Comparison of ENCODE assay signal across 8 cellular contexts in the genomic region with DNA sequence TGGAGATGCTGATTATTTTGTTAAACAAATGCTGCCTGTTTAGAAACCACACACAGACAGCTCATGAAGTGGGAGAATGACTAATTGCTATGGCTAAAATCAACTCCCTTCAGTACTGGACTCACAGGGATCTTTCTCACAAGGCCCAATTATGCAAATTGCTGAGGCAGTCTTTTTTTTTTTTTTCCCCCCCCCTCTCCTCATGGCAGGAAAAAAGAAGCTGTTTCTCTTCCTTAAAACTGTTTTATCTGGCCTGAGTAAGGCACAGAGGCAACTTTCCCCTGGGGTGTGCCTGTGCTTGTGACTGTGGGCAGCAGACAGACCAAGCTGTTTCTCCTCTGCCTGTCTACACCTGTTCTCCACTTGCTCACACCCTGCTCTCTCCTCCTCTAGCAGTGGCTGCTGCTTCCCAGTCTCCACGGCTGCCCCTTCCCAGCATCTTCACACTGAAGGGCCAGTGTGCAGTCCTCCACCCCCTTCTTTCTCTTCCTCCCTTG.
DNase-seq lines count a peak whose midpoint lies in the region; ATAC-seq and TF ChIP-seq lines count a peak whose summit lies in the region.

No MANE protein-coding gene starts in this region.

- intact Hi-C loops in activated T-helper 1 cell treated with anti-CD3 and anti-CD28 coated beads, Interleukin-12 subunit alpha, Interleukin-12 subunit beta, Interleukin-2, Interleukin-4 antibody, amounts not matched to agents 30 ng/mL and 10 ng/mL and 1 ng/mL, durations not matched to agents 14 hours and 24 hours and 36 hours (cut with micrococcal nuclease), result no loop called here
- intact Hi-C loops in ovary (cut with DNase I), result loop anchor here in 1 of 4 donors (10.0 kb wide), 1 partner anchor 159 kb away; the partner anchor contains the start of gene IL6

- peak overlapping the region; percentile 2 for H3K4me3 Mint-ChIP-seq in activated T-helper 1 cell treated with anti-CD3 and anti-CD28 coated beads, Interleukin-12 subunit alpha, Interleukin-12 subunit beta, Interleukin-2, Interleukin-4 antibody, amounts not matched to agents 30 ng/mL and 10 ng/mL and 1 ng/mL, durations not matched to agents 14 hours and 24 hours and 36 hours

- peaks cover 24% of the 10 kb centered on the region for H3K27me3 Mint-ChIP-seq in activated T-helper 1 cell treated with anti-CD3 and anti-CD28 coated beads, Interleukin-12 subunit alpha, Interleukin-12 subunit beta, Interleukin-2, Interleukin-4 antibody, amounts not matched to agents 30 ng/mL and 10 ng/mL and 1 ng/mL, durations not matched to agents 14 hours and 24 hours and 36 hours (ENCODE audit: insufficient read depth)

- H3K4me1 ChIP-seq in ovary (ENCODE audit: insufficient read depth), result peaks cover 8% of the 10 kb centered on the region

- H3K4me1 Mint-ChIP-seq in activated T-helper 1 cell treated with anti-CD3 and anti-CD28 coated beads, Interleukin-12 subunit alpha, Interleukin-12 subunit beta, Interleukin-2, Interleukin-4 antibody, amounts not matched to agents 30 ng/mL and 10 ng/mL and 1 ng/mL, durations not matched to agents 14 hours and 24 hours and 36 hours (ENCODE audit: low read depth), result peaks cover 54% of the 10 kb centered on the region

- TF ChIP-seq EP300 in ovary (IDR thresholded peaks at IDR 0.05), result no peak

- 50 to 61% (median 53%) methylated on average over 1 of the region's 1 CpG for WGBS in ovary, 3 donors

- no peaks in the 10 kb centered on the region for H3K36me3 ChIP-seq in WERI-Rb-1
- no peaks in the 10 kb centered on the region for H3K36me3 ChIP-seq in ovary

- H3K27ac Mint-ChIP-seq in activated T-helper 1 cell treated with anti-CD3 and anti-CD28 coated beads, Interleukin-12 subunit alpha, Interleukin-12 subunit beta, Interleukin-2, Interleukin-4 antibody, amounts not matched to agents 30 ng/mL and 10 ng/mL and 1 ng/mL, durations not matched to agents 14 hours and 24 hours and 36 hours, result no peak overlapping the region

- no peaks in the 10 kb centered on the region for H3K27me3 ChIP-seq in WERI-Rb-1 (ENCODE audit: insufficient read depth, low read depth, severe bottlenecking)
- H3K27me3 ChIP-seq in ovary, result no peaks in the 10 kb centered on the region

- no peak for TF ChIP-seq POLR2A in ovary (IDR thresholded peaks at IDR 0.05)

- H3K9me3 ChIP-seq in WERI-Rb-1 (ENCODE audit: severe bottlenecking), result no peaks in the 10 kb centered on the region
- no peaks in the 10 kb centered on the region for H3K9me3 ChIP-seq in ovary

- H3K4me3 ChIP-seq in WERI-Rb-1 (ENCODE audit: low read depth, low read length) (no peak overlapping the region), ovary (no peak overlapping the region)

- ATAC-seq in GM18861 (IDR thresholded peaks at IDR 0.05; ENCODE audit: unreplicated experiment), result peak; percentile 32
- peak; percentile 36 for ATAC-seq in HG02973 (IDR thresholded peaks at IDR 0.05; ENCODE audit: unreplicated experiment)
- ATAC-seq in left lobe of liver, result peak; percentile 20
- ATAC-seq in HG02970 (IDR thresholded peaks at IDR 0.05; ENCODE audit: low FRiP score, unreplicated experiment), result no peak
- ATAC-seq in GM19324 (IDR thresholded peaks at IDR 0.05; ENCODE audit: low FRiP score, unreplicated experiment), result no peak

- TF ChIP-seq CTCF in WERI-Rb-1 (IDR thresholded peaks at IDR 0.05; ENCODE audit: low read depth, low read length), result no peak
- TF ChIP-seq CTCF in ovary (IDR thresholded peaks at IDR 0.05), result no peak

- H3K9me3 Mint-ChIP-seq in activated T-helper 1 cell treated with anti-CD3 and anti-CD28 coated beads, Interleukin-12 subunit alpha, Interleukin-12 subunit beta, Interleukin-2, Interleukin-4 antibody, amounts not matched to agents 30 ng/mL and 10 ng/mL and 1 ng/mL, durations not matched to agents 14 hours and 24 hours and 36 hours, result no peaks in the 10 kb centered on the region

- no peaks in the 10 kb centered on the region for H3K36me3 Mint-ChIP-seq in activated T-helper 1 cell treated with anti-CD3 and anti-CD28 coated beads, Interleukin-12 subunit alpha, Interleukin-12 subunit beta, Interleukin-2, Interleukin-4 antibody, amounts not matched to agents 30 ng/mL and 10 ng/mL and 1 ng/mL, durations not matched to agents 14 hours and 24 hours and 36 hours (ENCODE audit: low read depth)

- no peak for DNase-seq in activated T-helper 1 cell treated with anti-CD3 and anti-CD28 coated beads, Interleukin-12 subunit alpha, Interleukin-12 subunit beta, Interleukin-2, Interleukin-4 antibody, amounts not matched to agents 30 ng/mL and 10 ng/mL and 1 ng/mL, durations not matched to agents 14 hours and 24 hours and 36 hours (ENCODE audit: low spot score)
- no peak for DNase-seq in left lobe of liver (ENCODE audit: low spot score)
- no peak for DNase-seq in WERI-Rb-1
- DNase-seq in ovary, result no peak

- H3K27ac ChIP-seq in WERI-Rb-1 (no peak overlapping the region), ovary (no peak overlapping the region)

Comparison
In these comparisons a context has a peak if more than half of its experiments do, and no peak if none do; other contexts are left out.
1. ATAC-seq: peak in GM18861 (single experiment), HG02973 (single experiment) and left lobe of liver (single experiment); none in HG02970 (single experiment) and GM19324 (single experiment).